1 cellular context compared by ENCODE assay signal in genomic region chr20:38834868-38835267, GRCh38.
TF ChIP-seq lines count a peak whose summit lies in the region.

No MANE protein-coding gene starts in this region.

TF ChIP-seq in SK-N-SH, 30 proteins besides CTCF, POLR2A, EP300 and RAD21:
- no peak for TF ChIP-seq POLR2AphosphoS5 (IDR thresholded peaks at IDR 0.05; ENCODE audit: low read depth, low read length)
- no peak for TF ChIP-seq USF1 (IDR thresholded peaks at IDR 0.05; ENCODE audit: borderline replicate concordance, low read depth)
- TF ChIP-seq MXI1 (IDR thresholded peaks at IDR 0.05; ENCODE audit: low read depth, low read length) = no peak
- no peak for TF ChIP-seq TEAD4 (IDR thresholded peaks at IDR 0.05; ENCODE audit: borderline replicate concordance, insufficient read depth)
- no peak for TF ChIP-seq NRF1 (IDR thresholded peaks at IDR 0.05; ENCODE audit: low read depth, low read length)
- no peak for TF ChIP-seq IRF3 (IDR thresholded peaks at IDR 0.05; ENCODE audit: low read depth, low read length)
- no peak for TF ChIP-seq TAF1 (IDR thresholded peaks at IDR 0.05; ENCODE audit: borderline replicate concordance, low read depth, low read length)
- no peak for TF ChIP-seq TCF12 (IDR thresholded peaks at IDR 0.05)
- TF ChIP-seq FOXM1 (IDR thresholded peaks at IDR 0.05; ENCODE audit: low read depth) = no peak
- no peak for TF ChIP-seq GABPA (IDR thresholded peaks at IDR 0.05; ENCODE audit: low read depth)
- TF ChIP-seq, protein P1, sequence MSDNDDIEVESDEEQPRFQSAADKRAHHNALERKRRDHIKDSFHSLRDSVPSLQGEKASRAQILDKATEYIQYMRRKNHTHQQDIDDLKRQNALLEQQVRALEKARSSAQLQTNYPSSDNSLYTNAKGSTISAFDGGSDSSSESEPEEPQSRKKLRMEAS (IDR thresholded peaks at IDR 0.05; ENCODE audit: low read depth) = no peak
